ENCODE assay signal across 25 cellular contexts in the genomic region with DNA sequence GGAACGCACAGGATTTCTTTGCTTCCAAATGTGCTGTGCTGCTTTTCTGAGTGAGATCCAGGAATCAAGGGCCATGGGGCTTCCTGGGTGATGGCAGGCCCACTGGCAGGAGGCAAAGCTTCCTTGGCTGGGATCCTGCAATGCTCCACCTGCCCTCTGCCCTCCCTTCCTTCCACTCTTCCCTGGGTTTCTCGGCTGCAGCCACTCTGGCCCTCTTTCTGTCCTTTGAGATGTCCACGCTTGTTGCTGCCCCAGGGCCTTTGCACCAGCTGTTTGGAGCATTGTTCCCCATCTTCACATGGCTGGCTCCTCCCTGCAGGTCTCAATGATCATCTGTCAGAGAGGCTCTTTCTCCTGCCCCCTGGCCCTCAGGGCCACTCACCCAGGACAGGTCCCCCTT.
"Had no signal": no experiment of that assay in that cellular context is flagged by ENCODE, and none has a peak within 500 bp of the region (broad histone marks: within the 10 kb centered on the region; RNA-seq: fewer than 3 reads in every experiment).

No MANE protein-coding gene starts in this region.

- H3K36me3 ChIP-seq: brain microvascular endothelial cell, cardiac muscle cell, Peyer's patch had no signal

- H3K4me1 Mint-ChIP-seq: activated CD4-positive, alpha-beta T cell treated with anti-CD3 and anti-CD28 coated beads, Interleukin-2, amount 10 ng/mL, durations not matched to agents 7 days and 5 days; T-helper 17 cell had no signal

- H3K4me3 Mint-ChIP-seq: activated CD4-positive, alpha-beta memory T cell treated with anti-CD3 and anti-CD28 coated beads for 36 hours; activated CD4-positive, alpha-beta T cell treated with anti-CD3 and anti-CD28 coated beads, Interleukin-2, amount 10 ng/mL, durations not matched to agents 7 days and 5 days; activated naive CD4-positive, alpha-beta T cell treated with anti-CD3 and anti-CD28 coated beads for 36 hours; activated naive CD8-positive, alpha-beta T cell; activated T-cell treated with anti-CD3 and anti-CD28 coated beads, Interleukin-2, amount 50 U/mL, for 4 hours; T-helper 17 cell had no signal

- H3K27me3 Mint-ChIP-seq: activated CD4-positive, alpha-beta T cell treated with anti-CD3 and anti-CD28 coated beads, Interleukin-2, amount 10 ng/mL, durations not matched to agents 7 days and 5 days had no signal

- ATAC-seq: activated T-cell treated with anti-CD3 and anti-CD28 coated beads, Interleukin-2, amount 50 U/mL, for 4 hours; T-helper 17 cell had no signal

- H3K9me3 Mint-ChIP-seq: activated CD4-positive, alpha-beta memory T cell treated with anti-CD3 and anti-CD28 coated beads for 36 hours; activated CD4-positive, alpha-beta T cell treated with anti-CD3 and anti-CD28 coated beads, Interleukin-2, amount 10 ng/mL, durations not matched to agents 7 days and 5 days; activated naive CD4-positive, alpha-beta T cell treated with anti-CD3 and anti-CD28 coated beads for 36 hours; activated T-cell treated with anti-CD3 and anti-CD28 coated beads, Interleukin-2, amount 50 U/mL, for 4 hours had no signal

- DNase-seq: activated CD4-positive, alpha-beta memory T cell treated with anti-CD3 and anti-CD28 coated beads for 36 hours; activated CD4-positive, alpha-beta T cell treated with anti-CD3 and anti-CD28 coated beads, Interleukin-2, amount 10 ng/mL, durations not matched to agents 7 days and 5 days; activated CD4-positive, CD25-positive, alpha-beta regulatory T cell; activated CD8-positive, alpha-beta memory T cell treated with anti-CD3 and anti-CD28 coated beads for 24 hours; activated gamma-delta T cell; activated naive CD4-positive, alpha-beta T cell treated with anti-CD3 and anti-CD28 coated beads for 36 hours; activated T-cell treated with anti-CD3 and anti-CD28 coated beads, Interleukin-2, amount 50 U/mL, for 4 hours; amygdala; brain microvascular endothelial cell; cerebellar nuclear complex; Karpas-422; MM.1S; NCI-H1105 treated with DMSO at 0.1 percent for 48 hours; NCI-H1436 treated with DMSO at 0.1 percent for 48 hours; NCI-H187; NCI-H2081; NCI-H446; NCI-H524; Peyer's patch; SHP77; T-helper 17 cell; T-helper 9 cell had no signal

- H3K4me3 ChIP-seq: cardiac muscle cell, Peyer's patch had no signal

- H3K4me1 ChIP-seq: Peyer's patch had no signal

- H3K9me3 ChIP-seq: Peyer's patch had no signal

- H3K27ac ChIP-seq: brain microvascular endothelial cell, cardiac muscle cell, Peyer's patch, RWPE1 had no signal

- H3K27ac Mint-ChIP-seq: activated CD4-positive, alpha-beta memory T cell treated with anti-CD3 and anti-CD28 coated beads for 36 hours; activated CD4-positive, alpha-beta T cell treated with anti-CD3 and anti-CD28 coated beads, Interleukin-2, amount 10 ng/mL, durations not matched to agents 7 days and 5 days; activated naive CD4-positive, alpha-beta T cell treated with anti-CD3 and anti-CD28 coated beads for 36 hours; activated naive CD8-positive, alpha-beta T cell; T-helper 17 cell had no signal

- H3K36me3 Mint-ChIP-seq: activated CD4-positive, alpha-beta memory T cell treated with anti-CD3 and anti-CD28 coated beads for 36 hours; activated naive CD8-positive, alpha-beta T cell had no signal
